8 cellular contexts compared by ENCODE assay signal in the genomic region with DNA sequence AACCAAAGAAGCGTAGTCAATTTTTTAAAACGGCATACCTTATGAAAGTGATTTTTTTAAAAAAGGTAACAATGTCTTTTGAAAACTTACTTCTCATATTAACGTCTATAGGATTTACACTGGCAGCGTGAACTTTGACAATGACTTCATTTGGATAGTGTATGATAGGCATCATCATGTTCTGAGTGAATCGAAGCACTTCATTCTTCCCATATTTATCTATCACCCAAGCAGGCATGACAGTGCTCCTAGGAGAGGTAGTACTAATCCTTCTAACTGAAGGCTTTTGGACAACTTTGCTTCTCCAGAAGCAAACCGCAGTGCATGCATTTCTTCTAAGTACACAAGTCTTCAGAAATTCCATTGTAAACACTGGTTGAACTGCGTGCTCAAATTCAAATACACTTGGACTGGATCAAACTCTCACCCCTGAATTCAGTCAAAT. TPM values are rescaled to one million over a fixed set of nuclear protein-coding genes. Genes with fewer than 3 reads are reported as not detected.
DNase-seq lines count a peak whose midpoint lies in the region; ATAC-seq and TF ChIP-seq lines count a peak whose summit lies in the region.

No MANE protein-coding gene starts in this region.

- H3K27me3 Mint-ChIP-seq in HFFc6 (ENCODE audit: insufficient read depth) (no peaks in the 10 kb centered on the region), progenitor cell of endocrine pancreas (no peaks in the 10 kb centered on the region)

- peak overlapping the region; percentile 96 for H3K4me3 ChIP-seq in fibroblast of the aortic adventitia (ENCODE audit: low read depth, low read length)

- H3K36me3 Mint-ChIP-seq in HFFc6 (ENCODE audit: low read depth), result 0 out of 2 replicates have a peak, but pooled peaks cover 3% of the 10 kb centered on the region
- peaks cover 5% of the 10 kb centered on the region for H3K36me3 Mint-ChIP-seq in progenitor cell of endocrine pancreas (ENCODE audit: insufficient read depth)

- peaks cover 38% of the 10 kb centered on the region for H3K4me1 Mint-ChIP-seq in HFFc6 (ENCODE audit: low read depth)
- H3K4me1 Mint-ChIP-seq in progenitor cell of endocrine pancreas (ENCODE audit: low read depth), result peaks cover 33% of the 10 kb centered on the region

- H3K27ac Mint-ChIP-seq in HFFc6 (peak overlapping the region; percentile 91), progenitor cell of endocrine pancreas (peak overlapping the region; percentile 99)

- no peak for DNase-seq in HFFc6
- no peak for DNase-seq in fibroblast of the aortic adventitia (ENCODE audit: low read depth)
- DNase-seq in progenitor cell of endocrine pancreas (ENCODE audit: low spot score, unreplicated experiment), result no peak
- DNase-seq in GOT3 (lab: John Stamatoyannopoulos, UW), result no peak
- DNase-seq in activated CD4-positive, CD25-positive, alpha-beta regulatory T cell (lab: John Stamatoyannopoulos, UW), result no peak
- DNase-seq in occipital lobe (lab: John Stamatoyannopoulos, UW), result no peak

- ATAC-seq in GM18502 (IDR thresholded peaks at IDR 0.05; ENCODE audit: poor library complexity, unreplicated experiment) (peak; percentile 14), SK-N-SH treated with all-trans-retinoic acid at 6 μM for 48 hours (peak; percentile 50)

- H3K4me3 Mint-ChIP-seq in HFFc6 (peak overlapping the region; percentile 95), progenitor cell of endocrine pancreas (ENCODE audit: low read depth) (peak overlapping the region; percentile 94)

- H3K9me3 Mint-ChIP-seq in HFFc6 (no peaks in the 10 kb centered on the region), progenitor cell of endocrine pancreas (ENCODE audit: low read depth) (peaks cover 4% of the 10 kb centered on the region)

- TF ChIP-seq CTCF in HFFc6 (IDR thresholded peaks at IDR 0.05) (no peak), fibroblast of the aortic adventitia (IDR thresholded peaks at IDR 0.05; ENCODE audit: insufficient read depth, low read length) (no peak), progenitor cell of endocrine pancreas (IDR thresholded peaks at IDR 0.05; ENCODE audit: unreplicated experiment) (no peak)

TF ChIP-seq in SK-N-SH treated with all-trans-retinoic acid at 6 μM for 48 hours, 23 proteins besides CTCF, POLR2A, EP300 and RAD21:
- TF ChIP-seq, protein P1, sequence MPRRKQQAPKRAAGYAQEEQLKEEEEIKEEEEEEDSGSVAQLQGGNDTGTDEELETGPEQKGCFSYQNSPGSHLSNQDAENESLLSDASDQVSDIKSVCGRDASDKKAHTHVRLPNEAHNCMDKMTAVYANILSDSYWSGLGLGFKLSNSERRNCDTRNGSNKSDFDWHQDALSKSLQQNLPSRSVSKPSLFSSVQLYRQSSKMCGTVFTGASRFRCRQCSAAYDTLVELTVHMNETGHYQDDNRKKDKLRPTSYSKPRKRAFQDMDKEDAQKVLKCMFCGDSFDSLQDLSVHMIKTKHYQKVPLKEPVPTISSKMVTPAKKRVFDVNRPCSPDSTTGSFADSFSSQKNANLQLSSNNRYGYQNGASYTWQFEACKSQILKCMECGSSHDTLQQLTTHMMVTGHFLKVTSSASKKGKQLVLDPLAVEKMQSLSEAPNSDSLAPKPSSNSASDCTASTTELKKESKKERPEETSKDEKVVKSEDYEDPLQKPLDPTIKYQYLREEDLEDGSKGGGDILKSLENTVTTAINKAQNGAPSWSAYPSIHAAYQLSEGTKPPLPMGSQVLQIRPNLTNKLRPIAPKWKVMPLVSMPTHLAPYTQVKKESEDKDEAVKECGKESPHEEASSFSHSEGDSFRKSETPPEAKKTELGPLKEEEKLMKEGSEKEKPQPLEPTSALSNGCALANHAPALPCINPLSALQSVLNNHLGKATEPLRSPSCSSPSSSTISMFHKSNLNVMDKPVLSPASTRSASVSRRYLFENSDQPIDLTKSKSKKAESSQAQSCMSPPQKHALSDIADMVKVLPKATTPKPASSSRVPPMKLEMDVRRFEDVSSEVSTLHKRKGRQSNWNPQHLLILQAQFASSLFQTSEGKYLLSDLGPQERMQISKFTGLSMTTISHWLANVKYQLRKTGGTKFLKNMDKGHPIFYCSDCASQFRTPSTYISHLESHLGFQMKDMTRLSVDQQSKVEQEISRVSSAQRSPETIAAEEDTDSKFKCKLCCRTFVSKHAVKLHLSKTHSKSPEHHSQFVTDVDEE (CRISPR knock-in tag; IDR thresholded peaks at IDR 0.05), result no peak
- no peak for TF ChIP-seq PPARA (CRISPR knock-in tag; IDR thresholded peaks at IDR 0.05; ENCODE audit: borderline replicate concordance)

RNA-seq across cellular contexts. Expression of a gene that starts 0.6 kb away (rescaled TPM):
- 1 to 10 TPM; 5.7 to 8.9 (median 8.0) TPM for total RNA-seq in HFFc6 (2021; fragmentation: NEBNext Ultra II Directional; extraction: Animal tissue kit (Norgen Biotek cat#: 25700))
- total RNA-seq in fibroblast of the aortic adventitia (ENCODE audit: low replicate concordance) (1.9 and 7.6 TPM in 2 replicates), progenitor cell of endocrine pancreas (7.1 and 7.5 TPM in 2 replicates), occipital lobe (9.0 TPM)

RNA-seq across cellular contexts. Expression of a gene that starts 0.7 kb away (rescaled TPM):
- total RNA-seq in HFFc6 (2021; fragmentation: NEBNext Ultra II Directional; extraction: Animal tissue kit (Norgen Biotek cat#: 25700)), result 10 to 100 TPM in 3 of 6 experiments, 1 to 10 TPM in 3; 8.8 to 12.4 (median 10.1) TPM
- 8.3 and 11.2 TPM in 2 replicates for total RNA-seq in fibroblast of the aortic adventitia (ENCODE audit: low replicate concordance)
- total RNA-seq in progenitor cell of endocrine pancreas, result 17.2 and 18.3 TPM in 2 replicates
- total RNA-seq in occipital lobe, result 19.7 TPM
